In the genomic region with DNA sequence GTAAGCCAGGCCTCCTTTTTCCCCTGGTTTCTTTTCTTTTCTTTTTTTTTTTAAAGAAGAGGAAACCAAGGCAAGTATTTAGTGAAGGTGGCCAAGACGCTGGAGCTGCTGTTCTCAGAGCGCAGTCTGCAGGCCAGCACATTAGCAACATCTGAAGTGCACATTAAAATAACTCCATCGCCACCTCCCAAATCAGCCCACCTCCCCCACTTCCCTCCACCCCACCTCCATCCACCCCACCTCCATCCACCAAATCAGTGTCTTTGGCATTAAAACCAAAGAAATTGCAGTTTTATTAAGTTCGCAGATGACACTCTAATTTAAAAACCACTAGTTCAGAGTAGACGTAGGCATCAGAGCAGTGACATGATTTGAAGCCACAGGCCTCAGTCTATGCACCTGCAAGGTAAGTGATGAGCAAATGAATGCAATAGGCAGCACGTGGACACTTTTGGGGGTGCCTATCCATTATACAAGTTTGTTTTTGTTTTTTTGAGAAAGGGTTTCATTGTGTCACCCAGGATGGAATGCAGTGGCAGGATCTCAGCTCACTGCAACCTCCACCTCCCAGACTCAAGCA, we compare ENCODE assay signal across 9 cellular contexts.
DNase-seq lines count a peak whose midpoint lies in the region; ATAC-seq and TF ChIP-seq lines count a peak whose summit lies in the region.
"Had no signal": no experiment of that assay in that cellular context is flagged by ENCODE, and none has a peak within 500 bp of the region (broad histone marks: within the 10 kb centered on the region; RNA-seq: fewer than 3 reads in every experiment).

No MANE protein-coding gene starts in this region.

- H3K27me3 Mint-ChIP-seq in Caco-2 (ENCODE audit: insufficient read depth, unreplicated experiment), result no peaks in the 10 kb centered on the region

- peaks cover 5% of the 10 kb centered on the region for H3K36me3 Mint-ChIP-seq in Caco-2 (ENCODE audit: insufficient read depth, unreplicated experiment)

- H3K27me3 ChIP-seq in Caco-2 (replicated peaks; ENCODE audit: control insufficient read depth, insufficient read depth, low read length) (no peaks in the 10 kb centered on the region), rectal smooth muscle tissue (ENCODE audit: control insufficient read depth, insufficient read depth, low read length) (no peaks in the 10 kb centered on the region)

- H3K36me3 ChIP-seq in Caco-2 (ENCODE audit: control insufficient read depth, insufficient read depth, low read length), result no peaks in the 10 kb centered on the region
- no peaks in the 10 kb centered on the region for H3K36me3 ChIP-seq in KOPT-K1 (ENCODE audit: insufficient read depth, low read length)
- no peaks in the 10 kb centered on the region for H3K36me3 ChIP-seq in rectal smooth muscle tissue (ENCODE audit: control insufficient read depth, insufficient read depth, low read length)

- intact Hi-C loops in Caco-2 (cut with micrococcal nuclease; ENCODE audit: unreplicated experiment), result no loop called here

- BruUV-seq in Caco-2 (replicated peaks; lab: Mats Ljungman, UMichigan), result no TSS peak

- CTCF ChIA-PET in Caco-2 (lab: Charles Lee), result no interaction called here

- H3K4me3 ChIP-seq in Caco-2 (ENCODE audit: low read depth, low read length) (no peak overlapping the region), rectal smooth muscle tissue (ENCODE audit: low read length) (peak overlapping the region; percentile 25)

- no peak overlapping the region for H3K9ac ChIP-seq in rectal smooth muscle tissue (ENCODE audit: low read length)

- POLR2A ChIA-PET in Caco-2 (lab: Charles Lee), result no interaction called here

- no peak overlapping the region for H3K27ac Mint-ChIP-seq in Caco-2 (ENCODE audit: unreplicated experiment)

- H3K9me3 Mint-ChIP-seq in Caco-2 (ENCODE audit: unreplicated experiment), result no peaks in the 10 kb centered on the region

- peaks cover 11% of the 10 kb centered on the region for H3K4me1 ChIP-seq in Caco-2
- peaks cover 5% of the 10 kb centered on the region for H3K4me1 ChIP-seq in rectal smooth muscle tissue (ENCODE audit: control insufficient read depth, insufficient read depth, low read length)

- H3K4me3 Mint-ChIP-seq in Caco-2 (ENCODE audit: unreplicated experiment), result peak overlapping the region; percentile 17

- ATAC-seq in omental fat pad (ENCODE audit: low FRiP score), result no peak

- DNase-seq in Caco-2 (no peak), NCI-H1105 (lab: John Stamatoyannopoulos, UW) (no peak), omental fat pad (ENCODE audit: low spot score) (no peak), foreskin melanocyte (no peak), NCI-H187 treated with DMSO at 0.1 percent for 48 hours (lab: John Stamatoyannopoulos, UW) (no peak)
- peak; percentile 23 for DNase-seq in effector CD4-positive, alpha-beta T cell
- DNase-seq: NCI-H1092 treated with DMSO at 0.1 percent for 48 hours had no signal

- no peaks in the 10 kb centered on the region for H3K4me1 Mint-ChIP-seq in Caco-2 (ENCODE audit: low read depth, unreplicated experiment)

- H3K27ac ChIP-seq in KOPT-K1 (ENCODE audit: low read depth, low read length, poor library complexity, severe bottlenecking) (peak overlapping the region; percentile 56), rectal smooth muscle tissue (ENCODE audit: low read depth, low read length) (peak overlapping the region; percentile 42)

- H3K9me3 ChIP-seq in Caco-2 (no peaks in the 10 kb centered on the region), KOPT-K1 (ENCODE audit: insufficient read depth, low read length, poor library complexity, severe bottlenecking) (no peaks in the 10 kb centered on the region)

- no peak for TF ChIP-seq CTCF in Caco-2 (IDR thresholded peaks at IDR 0.05; ENCODE audit: insufficient read depth in 1 of 2, low read depth in 1 of 2, low read length in 1 of 2, severe bottlenecking in 1 of 2, unreplicated experiment in 1 of 2)
- TF ChIP-seq CTCF in omental fat pad (IDR thresholded peaks at IDR 0.05), result no peak
